In genomic region chr11:57514538-57515331, GRCh38 we compare ENCODE assay signal across 8 cellular contexts. TPM values are rescaled to one million over a fixed set of nuclear protein-coding genes. Genes with fewer than 3 reads are reported as not detected.
DNase-seq lines count a peak whose midpoint lies in the region; TF ChIP-seq lines count a peak whose summit lies in the region.

No MANE protein-coding gene starts in this region.

- DNase-seq in COLO668 (lab: John Stamatoyannopoulos, UW; ENCODE audit: unreplicated experiment) (peak; percentile 83), GM20000 (ENCODE audit: low spot score) (peak; percentile 77), HuH-7 (ENCODE audit: low spot score) (peak; percentile 98), T-helper 22 cell (ENCODE audit: low read depth) (peak; percentile 16), mammary epithelial cell (no peak), left kidney (ENCODE audit: low read depth, low spot score) (peak; percentile 76), OCI-M2 (lab: John Stamatoyannopoulos, UW; ENCODE audit: unreplicated experiment) (no peak)
- DNase-seq in stimulated activated CD4-positive, alpha-beta T cell treated with anti-CD3 and anti-CD28 coated beads, Interleukin-4, amount 100 ng/mL, for 1 hour, result peak; percentile 61

- WGBS in mammary epithelial cell (ENCODE audit: low coverage, missing lambda C conversion rate), result 2% methylated on average over 9 of the region's 57 CpGs

- H3K27ac ChIP-seq in mammary epithelial cell (ENCODE audit: insufficient read depth, low read depth, low read length), result no peak overlapping the region

- dilution Hi-C loops in mammary epithelial cell (cut with HindIII; ENCODE audit: low sequenced_read_pairs), result no loop called here

- peaks cover 16% of the 10 kb centered on the region for H3K27me3 ChIP-seq in mammary epithelial cell (ENCODE audit: insufficient read depth, low read length)

- in situ Hi-C loops in mammary epithelial cell (cut with MboI; ENCODE audit: low sequenced_read_pairs in 2 of 2), result no loop called here

- H2AFZ ChIP-seq in mammary epithelial cell (ENCODE audit: low read depth, low read length), result peak overlapping the region; percentile 84

- H4K20me1 ChIP-seq in mammary epithelial cell (ENCODE audit: insufficient read depth, low read length), result no peaks in the 10 kb centered on the region

- no peaks in the 10 kb centered on the region for H3K36me3 ChIP-seq in mammary epithelial cell (ENCODE audit: insufficient read depth, low read length)

- H3K79me2 ChIP-seq in mammary epithelial cell (ENCODE audit: insufficient read depth, low read length), result no peaks in the 10 kb centered on the region

- intact Hi-C loops in mammary epithelial cell (cut with micrococcal nuclease), result loop anchor here (2.0 kb wide), 1 partner anchor 16 kb away; no protein-coding TSS in a partner anchor

- no peaks in the 10 kb centered on the region for H3K9me3 ChIP-seq in mammary epithelial cell (replicated peaks; ENCODE audit: insufficient read depth, low read length)

- H3K9ac ChIP-seq in mammary epithelial cell (ENCODE audit: insufficient read depth, low read length), result no peak overlapping the region

- H3K4me2 ChIP-seq in mammary epithelial cell (ENCODE audit: insufficient read depth, low read depth, low read length), result peak overlapping the region; percentile 99

- no peak for TF ChIP-seq CTCF in GM20000 (IDR thresholded peaks at IDR 0.05; ENCODE audit: extremely low read depth, missing control alignments)
- TF ChIP-seq CTCF in mammary epithelial cell (conservative IDR thresholded peaks at IDR 0.05 in 1 of 2, IDR thresholded peaks at IDR 0.05 in 1 of 2; ENCODE audit: extremely low read depth in 1 of 2, insufficient read depth in 1 of 2, low read depth in 1 of 2, low read length in 2 of 2), result no peak

- BruUV-seq in mammary epithelial cell (replicated peaks; lab: Mats Ljungman, UMichigan), result no TSS peak

- H3K4me1 ChIP-seq in mammary epithelial cell (ENCODE audit: insufficient read depth, low read length), result peaks cover 13% of the 10 kb centered on the region

- peak overlapping the region; percentile 41 to 57 (median 55) for H3K4me3 ChIP-seq in mammary epithelial cell (replicated peaks in 1 of 3; ENCODE audit: insufficient read depth in 1 of 3, low read depth in 2 of 3, low read length in 3 of 3)

- CTCF ChIA-PET in mammary epithelial cell (lab: Charles Lee; ENCODE audit: low non-redundant PET), result no interaction called here

RNA-seq across cellular contexts. Expression of gene SLC43A1, which starts 0.8 kb away (rescaled TPM):
- total RNA-seq in mammary epithelial cell, result 1 to 10 TPM; 1.4 to 2.2 TPM
- 0.48 TPM for polyA plus RNA-seq in mammary epithelial cell
- polyA minus RNA-seq in mammary epithelial cell, result not detected

RNA-seq across cellular contexts. Expression of gene TIMM10, which starts 15.8 kb away (rescaled TPM):
- 10 to 100 TPM; 24.8 to 58.9 TPM for total RNA-seq in mammary epithelial cell
- 124 TPM for polyA plus RNA-seq in mammary epithelial cell
- 173 TPM for polyA minus RNA-seq in mammary epithelial cell

RNA-seq across cellular contexts. Expression of gene SMTNL1, which starts 22.7 kb away (rescaled TPM):
- not detected for total RNA-seq in mammary epithelial cell
- polyA plus RNA-seq in mammary epithelial cell, result not detected
- polyA minus RNA-seq in mammary epithelial cell, result not detected

RNA-seq across cellular contexts. Expression of gene UBE2L6, which starts 52.7 kb away (rescaled TPM):
- 10 to 100 TPM; 34.2 to 46.8 TPM for total RNA-seq in mammary epithelial cell
- 51.8 TPM for polyA plus RNA-seq in mammary epithelial cell
- polyA minus RNA-seq in mammary epithelial cell, result 29.3 TPM

RNA-seq across cellular contexts. Expression of gene RTN4RL2, which starts 54.4 kb away (rescaled TPM):
- under 1 TPM; 0.31 to 0.33 TPM for total RNA-seq in mammary epithelial cell
- 0.06 TPM for polyA plus RNA-seq in mammary epithelial cell
- polyA minus RNA-seq in mammary epithelial cell, result 0.21 TPM

Comparison
In these comparisons a context has a peak if more than half of its experiments do, and no peak if none do; other contexts are left out.
1. DNase-seq: peak in COLO668 (single experiment), GM20000 (single experiment), HuH-7 (single experiment), T-helper 22 cell (single experiment), left kidney (single experiment) and stimulated activated CD4-positive, alpha-beta T cell treated with anti-CD3 and anti-CD28 coated beads, Interleukin-4, amount 100 ng/mL, for 1 hour (single experiment); none in mammary epithelial cell (single experiment) and OCI-M2 (single experiment).